In the genomic region with DNA sequence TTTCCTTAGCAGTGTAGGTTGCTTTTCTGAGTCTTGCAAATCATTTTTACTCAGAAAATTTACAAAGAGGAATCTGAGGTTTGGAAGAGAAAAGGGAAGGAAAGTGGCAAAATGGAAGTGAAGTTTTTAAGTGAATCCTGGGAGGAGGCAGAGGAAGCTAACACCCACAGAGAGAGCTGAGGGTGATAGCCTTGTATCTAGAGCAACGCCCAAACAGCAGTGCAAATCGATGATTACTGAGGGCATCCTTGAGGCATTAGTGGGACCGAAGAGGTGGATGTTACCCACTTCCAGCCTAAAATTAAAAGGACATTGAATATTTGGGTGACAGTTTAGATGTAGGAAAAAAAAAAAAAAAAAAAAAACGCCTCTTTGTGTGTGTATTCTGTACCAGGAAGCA, we compare ENCODE assay signal across 24 cellular contexts. TPM values are rescaled to one million over a fixed set of nuclear protein-coding genes. Genes with fewer than 3 reads are reported as not detected.
DNase-seq lines count a peak whose midpoint lies in the region; ATAC-seq and TF ChIP-seq lines count a peak whose summit lies in the region.
"Had no signal": no experiment of that assay in that cellular context is flagged by ENCODE, and none has a peak within 500 bp of the region (broad histone marks: within the 10 kb centered on the region; RNA-seq: fewer than 3 reads in every experiment).

No MANE protein-coding gene starts in this region.

- H3K9me3 ChIP-seq in PC-9 (ENCODE audit: insufficient read depth, low read depth), result no peaks in the 10 kb centered on the region
- H3K9me3 ChIP-seq: body of pancreas, heart right ventricle, Peyer's patch, stomach, tibial artery had no signal

- POLR2A ChIA-PET in PC-9 (lab: Charles Lee; ENCODE audit: unreplicated experiment), result no interaction called here

- no peak overlapping the region for H2AFZ ChIP-seq in PC-9

- H3K4me3 ChIP-seq in PC-9, result no peak overlapping the region
- H3K4me3 ChIP-seq: body of pancreas, heart right ventricle, K562, Peyer's patch, stomach, tibial artery had no signal

- no peaks in the 10 kb centered on the region for H3K9me3 Mint-ChIP-seq in CD14-positive monocyte
- H3K9me3 Mint-ChIP-seq in nephron progenitor cell, result no peaks in the 10 kb centered on the region
- H3K9me3 Mint-ChIP-seq: activated CD4-positive, alpha-beta memory T cell treated with anti-CD3 and anti-CD28 coated beads, Interleukin-2, amount 10 ng/mL, durations not matched to agents 7 days and 5 days had no signal

- no peak overlapping the region for H3K4me3 Mint-ChIP-seq in CD14-positive monocyte
- no peak overlapping the region for H3K4me3 Mint-ChIP-seq in nephron progenitor cell
- H3K4me3 Mint-ChIP-seq: activated CD4-positive, alpha-beta memory T cell treated with anti-CD3 and anti-CD28 coated beads, Interleukin-2, amount 10 ng/mL, durations not matched to agents 7 days and 5 days had no signal

- peaks cover 14% of the 10 kb centered on the region for H3K4me1 Mint-ChIP-seq in CD14-positive monocyte
- H3K4me1 Mint-ChIP-seq in nephron progenitor cell, result no peaks in the 10 kb centered on the region
- H3K4me1 Mint-ChIP-seq: activated CD4-positive, alpha-beta memory T cell treated with anti-CD3 and anti-CD28 coated beads, Interleukin-2, amount 10 ng/mL, durations not matched to agents 7 days and 5 days had no signal

- peaks cover 77 to 88% of the 10 kb centered on the region in 2 donors for H3K36me3 Mint-ChIP-seq in CD14-positive monocyte
- peaks cover 72% of the 10 kb centered on the region for H3K36me3 Mint-ChIP-seq in nephron progenitor cell (ENCODE audit: low read depth)

- no peak for ATAC-seq in left colon
- ATAC-seq in GM21786 (IDR thresholded peaks at IDR 0.05; ENCODE audit: unreplicated experiment), result no peak
- ATAC-seq: body of pancreas, heart right ventricle, K562 had no signal

- H3K9me2 ChIP-seq in PC-9 (ENCODE audit: insufficient read depth), result no peaks in the 10 kb centered on the region

- peaks cover 77% of the 10 kb centered on the region for H3K36me3 ChIP-seq in PC-9 (ENCODE audit: low read depth)

- CTCF ChIA-PET in PC-9 (lab: Charles Lee), result interaction anchor here (0.5 kb wide), 1 partner anchor 19 kb away, joined by 4 read pairs; no protein-coding TSS in a partner anchor

- BruUV-seq in PC-9 (replicated peaks; lab: Mats Ljungman, UMichigan), result no TSS peak

- no peak overlapping the region for H3K4me2 ChIP-seq in PC-9

- DNase-seq in CD14-positive monocyte (ENCODE audit: low spot score) (no peak), PC-9 (no peak), erythroblast (lab: John Stamatoyannopoulos, UW) (peak; percentile 45), nephron progenitor cell (no peak), left colon (no peak), NCI-H128 (lab: John Stamatoyannopoulos, UW; ENCODE audit: unreplicated experiment) (no peak)
- DNase-seq: activated CD4-positive, alpha-beta memory T cell treated with anti-CD3 and anti-CD28 coated beads, Interleukin-2, amount 10 ng/mL, durations not matched to agents 7 days and 5 days; activated effector memory CD4-positive, alpha-beta T cell treated with Interleukin-2 at 50 U/mL for 16 hours; body of pancreas; cerebellar nuclear complex; COR-L47; H7; heart right ventricle; NCI-H1105 treated with DMSO at 0.1 percent for 48 hours; NCI-H2029; NCI-H526 treated with DMSO at 0.1 percent for 48 hours; occipital lobe; Peyer's patch; SHP77 treated with DMSO at 0.1 percent for 48 hours; stomach; tibial artery had no signal

- H3K27me3 Mint-ChIP-seq in CD14-positive monocyte (ENCODE audit: low read depth in 3 of 3), result peaks cover 0 to 1% (median 0%) of the 10 kb centered on the region in 3 donors
- no peaks in the 10 kb centered on the region for H3K27me3 Mint-ChIP-seq in nephron progenitor cell (ENCODE audit: low read depth, poor library complexity)
- H3K27me3 Mint-ChIP-seq: activated CD4-positive, alpha-beta memory T cell treated with anti-CD3 and anti-CD28 coated beads, Interleukin-2, amount 10 ng/mL, durations not matched to agents 7 days and 5 days had no signal

- H3F3A ChIP-seq in PC-9 (ENCODE audit: insufficient read depth, low read depth), result peaks cover 65% of the 10 kb centered on the region

- intact Hi-C loops in CD14-positive monocyte (cut with micrococcal nuclease) (no loop called here), PC-9 (cut with micrococcal nuclease; ENCODE audit: unreplicated experiment) (no loop called here), left colon (cut with DNase I, micrococcal nuclease) (no loop called here)

- no peaks in the 10 kb centered on the region for H3K27me3 ChIP-seq in PC-9 (ENCODE audit: insufficient read depth, low read depth)
- H3K27me3 ChIP-seq: body of pancreas, heart right ventricle, Peyer's patch, stomach, tibial artery had no signal

- peak overlapping the region in 6 of 7 donors; percentile 8 to 59 (median 44) for H3K27ac Mint-ChIP-seq in CD14-positive monocyte
- H3K27ac Mint-ChIP-seq in nephron progenitor cell, result peak overlapping the region; percentile 82
- H3K27ac Mint-ChIP-seq: activated CD4-positive, alpha-beta memory T cell treated with anti-CD3 and anti-CD28 coated beads, Interleukin-2, amount 10 ng/mL, durations not matched to agents 7 days and 5 days had no signal

- TF ChIP-seq CTCF in CD14-positive monocyte (IDR thresholded peaks at IDR 0.05), result no peak
- no peak for TF ChIP-seq CTCF in PC-9 (conservative IDR thresholded peaks at IDR 0.05)
- no peak for TF ChIP-seq CTCF in nephron progenitor cell (IDR thresholded peaks at IDR 0.05)

- H3K27ac ChIP-seq in PC-9, result peak overlapping the region; percentile 1; the same call in 1 of the 2 replicates
- H3K27ac ChIP-seq: body of pancreas, epithelial cell of prostate, Peyer's patch, tibial artery had no signal

- peaks cover 6% of the 10 kb centered on the region; the same call in 1 of the 2 replicates for H4K20me1 ChIP-seq in PC-9 (ENCODE audit: insufficient read depth)

- no peaks in the 10 kb centered on the region for H3K4me1 ChIP-seq in PC-9 (replicated peaks; ENCODE audit: insufficient read depth)

- peaks cover 25% of the 10 kb centered on the region for H3K79me2 ChIP-seq in PC-9 (ENCODE audit: low read depth)

- TF ChIP-seq POLR2A in erythroblast (IDR thresholded peaks at IDR 0.05; ENCODE audit: low read length), result no peak

RNA-seq across cellular contexts. Expression of a gene that starts 31.8 kb away (rescaled TPM):
- 10 to 100 TPM; 46.3 to 53.9 TPM for polyA plus RNA-seq in CD14-positive monocyte
- 33.1 and 37.5 TPM in 2 replicates for total RNA-seq in PC-9 (2021)
- 100 to 1,000 TPM; 146 to 153 TPM for total RNA-seq in left colon

Comparison
In these comparisons a context has a peak if more than half of its experiments do, and no peak if none do; other contexts are left out.
1. DNase-seq: peak in erythroblast (2 of 2); none in CD14-positive monocyte (single experiment), PC-9 (0 of 2), nephron progenitor cell (single experiment), left colon (0 of 2) and NCI-H128 (single experiment).